ENCODE assay signal across 17 cellular contexts in the genomic region with DNA sequence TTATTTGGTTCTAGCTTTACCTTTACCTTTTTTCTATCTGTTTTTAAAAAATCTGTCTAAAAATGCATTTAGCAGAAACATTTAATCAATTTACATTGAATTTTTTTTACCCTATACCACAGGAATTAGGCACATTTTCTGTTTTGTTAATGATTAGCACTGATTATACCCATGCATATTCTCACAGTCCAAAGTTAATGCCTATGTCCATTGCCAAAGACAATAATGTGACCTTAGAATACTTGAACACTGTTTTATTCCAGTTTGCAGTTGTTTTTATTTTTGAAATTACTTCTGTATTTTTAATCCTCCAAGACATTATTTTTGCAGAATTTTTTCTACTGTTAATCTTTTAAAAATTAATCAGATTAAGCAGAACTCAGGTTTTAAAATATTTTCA. TPM values are rescaled to one million over a fixed set of nuclear protein-coding genes. Genes with fewer than 3 reads are reported as not detected.
A peak's percentile ranks its signal among the peaks of the same experiment; 100 is the strongest.
DNase-seq lines count a peak whose midpoint lies in the region; ATAC-seq, FAIRE-seq and TF ChIP-seq lines count a peak whose summit lies in the region.
"Had no signal": no experiment of that assay in that cellular context is flagged by ENCODE, and none has a peak within 500 bp of the region (broad histone marks: within the 10 kb centered on the region; RNA-seq: fewer than 3 reads in every experiment).

No MANE protein-coding gene starts in this region.

- H3K4me2 ChIP-seq in GM12878 (ENCODE audit: control insufficient read depth, insufficient read depth) (no peak overlapping the region), osteoblast (ENCODE audit: insufficient read depth, low read length) (no peak overlapping the region)
- H3K4me2 ChIP-seq: A549 had no signal

- intact Hi-C loops in GM12878 (cut with micrococcal nuclease; ENCODE audit: unreplicated experiment) = no loop called here

- RAD21 ChIA-PET in GM12878 (lab: Charles Lee; ENCODE audit: unreplicated experiment) = no interaction called here

- DNase-seq in GM12878 (ENCODE audit: low read depth, low spot score) = no peak
- peak; percentile 8 for DNase-seq in kidney glomerular epithelial cell (lab: John Stamatoyannopoulos, UW)
- DNase-seq in osteoblast (ENCODE audit: insufficient read length, low spot score, missing footprints) = peak; percentile 4
- DNase-seq in OCI-M2 (lab: John Stamatoyannopoulos, UW; ENCODE audit: unreplicated experiment) = no peak
- DNase-seq in activated naive CD4-positive, alpha-beta T cell treated with anti-CD3 and anti-CD28 coated beads, Interleukin-2, amount 50 U/mL, for 16 hours = no peak
- DNase-seq: BE2C; CD4-positive, alpha-beta memory T cell; DMS79; GOT3; H9 had no signal

- no peak for TF ChIP-seq EP300 in GM12878 (IDR thresholded peaks at IDR 0.05; ENCODE audit: borderline replicate concordance in 1 of 2, control insufficient read depth in 1 of 2, low read depth in 2 of 2, low read length in 2 of 2)

- H4K20me1 ChIP-seq in GM12878 (ENCODE audit: control insufficient read depth, insufficient read depth) (no peaks in the 10 kb centered on the region), osteoblast (ENCODE audit: insufficient read depth, low read length) (no peaks in the 10 kb centered on the region)

- no peak for ATAC-seq in GM12878
- no peak for ATAC-seq in HG03520 (IDR thresholded peaks at IDR 0.05; ENCODE audit: unreplicated experiment)
- no peak for ATAC-seq in GM19467 (IDR thresholded peaks at IDR 0.05; ENCODE audit: unreplicated experiment)
- ATAC-seq: A549 had no signal

- H3K27ac ChIP-seq in GM12878 (ENCODE audit: control insufficient read depth, insufficient read depth) (no peak overlapping the region), osteoblast (ENCODE audit: low read depth, low read length) (no peak overlapping the region)
- H3K27ac ChIP-seq: A549, C4-2B had no signal

- H3K36me3 ChIP-seq in GM12878 (ENCODE audit: control insufficient read depth in 2 of 2, insufficient read depth in 2 of 2, low read length in 1 of 2) = no peaks in the 10 kb centered on the region
- H3K36me3 ChIP-seq in osteoblast (ENCODE audit: insufficient read depth, low read length) = peaks cover 2% of the 10 kb centered on the region

- H3K9ac ChIP-seq in GM12878 (ENCODE audit: control insufficient read depth, insufficient read depth, low read length) = no peak overlapping the region

- FAIRE-seq in GM12878 (lab: Jason Lieb, UNC) = peak; percentile 7
- FAIRE-seq: A549, GM12891 had no signal

- TF ChIP-seq CTCF in GM12878 (IDR thresholded peaks at IDR 0.05 in 2 of 3, conservative IDR thresholded peaks at IDR 0.05 in 1 of 3; ENCODE audit: control insufficient read depth in 2 of 3, extremely low read depth in 1 of 3, insufficient read depth in 1 of 3, low read depth in 3 of 3, low read length in 3 of 3) (no peak), osteoblast (IDR thresholded peaks at IDR 0.05; ENCODE audit: extremely low read depth, low read depth, low read length) (no peak)

- H2AFZ ChIP-seq in GM12878 (ENCODE audit: control insufficient read depth, low read depth, low read length) (no peak overlapping the region), osteoblast (ENCODE audit: low read length) (no peak overlapping the region)

- H3K9me3 ChIP-seq in GM12878 (replicated peaks; ENCODE audit: control insufficient read depth, insufficient read depth, low read length) = no peaks in the 10 kb centered on the region
- no peaks in the 10 kb centered on the region for H3K9me3 ChIP-seq in osteoblast (ENCODE audit: low read depth, low read length)
- H3K9me3 ChIP-seq: A549, BE2C had no signal

- H3K27me3 ChIP-seq in GM12878 (replicated peaks in 1 of 2; ENCODE audit: control insufficient read depth in 2 of 2, insufficient read depth in 2 of 2, low read length in 1 of 2) (no peaks in the 10 kb centered on the region), osteoblast (ENCODE audit: insufficient read depth, low read length) (no peaks in the 10 kb centered on the region)
- H3K27me3 ChIP-seq: BE2C had no signal

- H3K4me3 ChIP-seq in GM12878 = no peak overlapping the region
- H3K4me3 ChIP-seq in osteoblast (ENCODE audit: insufficient read depth, low read length) = no peak overlapping the region
- H3K4me3 ChIP-seq: A549 had no signal

- POLR2A ChIA-PET in GM12878 (lab: Charles Lee) = no interaction called here

- TF ChIP-seq RAD21 in GM12878 (IDR thresholded peaks at IDR 0.05; ENCODE audit: insufficient read depth, low read depth, low read length) = no peak

- CTCF ChIA-PET in GM12878 (lab: Yijun Ruan, JAX) = no interaction called here

- no peak for TF ChIP-seq POLR2A in GM12878 (IDR thresholded peaks at IDR 0.05; ENCODE audit: low read depth, low read length)

- H3K4me1 ChIP-seq in GM12878 (ENCODE audit: control insufficient read depth, insufficient read depth, low read length) = no peaks in the 10 kb centered on the region
- no peaks in the 10 kb centered on the region for H3K4me1 ChIP-seq in osteoblast (ENCODE audit: insufficient read depth, low read length)
- H3K4me1 ChIP-seq: A549, BE2C had no signal

- SMC1A ChIA-PET in GM12878 (lab: Charles Lee; ENCODE audit: uncharacterized antibody, unreplicated experiment) = no interaction called here

- H3K79me2 ChIP-seq in GM12878 (ENCODE audit: control insufficient read depth, insufficient read depth, low read length) (no peaks in the 10 kb centered on the region), osteoblast (ENCODE audit: insufficient read depth, low read length) (no peaks in the 10 kb centered on the region)

- in situ Hi-C loops in GM12878 (cut with MboI) = no loop called here

- no TSS peak for BruUV-seq in GM12878 (replicated peaks; lab: Mats Ljungman, UMichigan)

TF ChIP-seq in GM12878, 131 proteins besides CTCF, POLR2A, EP300 and RAD21 (continues in another document):
- TF ChIP-seq BHLHE40 (IDR thresholded peaks at IDR 0.05; ENCODE audit: borderline replicate concordance in 1 of 2, low read depth in 2 of 2, low read length in 1 of 2) = no peak
- TF ChIP-seq ZNF207 (IDR thresholded peaks at IDR 0.05; ENCODE audit: borderline replicate concordance) = no peak
- TF ChIP-seq IKZF2 (IDR thresholded peaks at IDR 0.05) = no peak
- no peak for TF ChIP-seq NRF1 (conservative IDR thresholded peaks at IDR 0.05; ENCODE audit: low read depth, low read length)
- TF ChIP-seq SMC3 (IDR thresholded peaks at IDR 0.05; ENCODE audit: borderline replicate concordance, low read length) = no peak

RNA-seq across cellular contexts. Expression of a gene that starts 11.0 kb away (rescaled TPM):
- total RNA-seq in GM12878 (2013; cell fraction: nucleolus; rRNA removed) = 51.7 and 54.8 TPM in 2 replicates
- total RNA-seq in GM12878 (2014; rRNA removed) = 5.2 and 5.6 TPM in 2 replicates
- total RNA-seq in GM12878 (2014; rRNA removed; fragmentation: Illumina TruSeq; extraction: Trizol) = 6.5 and 7.5 TPM in 2 replicates
- 3.7 and 4.3 TPM in 2 replicates for total RNA-seq in GM12878 (2021)
- 8.9 TPM for polyA plus RNA-seq in GM12878 (2011; ENCODE audit: low read depth)
- 9.9 and 14.5 TPM in 2 replicates for polyA plus RNA-seq in GM12878 (2011; rRNA removed)
- polyA plus RNA-seq in GM12878 (2011; cell fraction: cytosol; rRNA removed) = 1.7 and 2.4 TPM in 2 replicates
- 27.0 and 30.3 TPM in 2 replicates for polyA plus RNA-seq in GM12878 (2011; cell fraction: nucleus; rRNA removed)
- 9.2 and 11.8 TPM in 2 replicates for polyA plus RNA-seq in GM12878 (2012)
- 5.3 TPM in 2 replicates for polyA plus RNA-seq in GM12878 (2014; fragmentation: Illumina TruSeq; extraction: Trizol)
- 1 to 10 TPM; 2.1 to 3.8 TPM for polyA plus RNA-seq in GM12878 (2014; fragmentation: Nextera tagmentation; extraction: Ambion mirVana)
- 6.2 and 8.9 TPM in 2 replicates for polyA plus RNA-seq in GM12878 (2014; rRNA removed)
- 1 to 10 TPM; 2.9 to 3.1 TPM for polyA plus RNA-seq in GM12878 (2016; fragmentation: Nextera tagmentation; extraction: Ambion mirVana)
- 6.1 and 8.6 TPM in 2 replicates for polyA minus RNA-seq in GM12878 (2011; rRNA and poly(A)+ RNA removed)
- 0.80 and 0.83 TPM in 2 replicates for polyA minus RNA-seq in GM12878 (2011; cell fraction: cytosol; rRNA and poly(A)+ RNA removed)
- 6.6 and 9.9 TPM in 2 replicates for polyA minus RNA-seq in GM12878 (2011; cell fraction: nucleus; rRNA and poly(A)+ RNA removed)
- total RNA-seq in osteoblast = 6.2 and 6.8 TPM in 2 replicates

RNA-seq across cellular contexts. Expression of a gene that starts 34.9 kb away (rescaled TPM):
- 201 and 239 TPM in 2 replicates for total RNA-seq in GM12878 (2013; cell fraction: nucleolus; rRNA removed)
- total RNA-seq in GM12878 (2014; rRNA removed) = 11.4 and 19.2 TPM in 2 replicates
- 27.5 and 27.6 TPM in 2 replicates for total RNA-seq in GM12878 (2014; rRNA removed; fragmentation: Illumina TruSeq; extraction: Trizol)
- 18.9 TPM in 2 replicates for total RNA-seq in GM12878 (2021)
- 18.4 TPM for polyA plus RNA-seq in GM12878 (2011; ENCODE audit: low read depth)
- 53.7 and 60.7 TPM in 2 replicates for polyA plus RNA-seq in GM12878 (2011; rRNA removed)
- 25.7 and 30.5 TPM in 2 replicates for polyA plus RNA-seq in GM12878 (2011; cell fraction: cytosol; rRNA removed)
- 137 and 151 TPM in 2 replicates for polyA plus RNA-seq in GM12878 (2011; cell fraction: nucleus; rRNA removed)
- 20.8 and 24.5 TPM in 2 replicates for polyA plus RNA-seq in GM12878 (2012)
- 36.5 and 54.5 TPM in 2 replicates for polyA plus RNA-seq in GM12878 (2014; fragmentation: Illumina TruSeq; extraction: Trizol)
- polyA plus RNA-seq in GM12878 (2014; fragmentation: Nextera tagmentation; extraction: Ambion mirVana) = 10 to 100 TPM; 19.1 to 21.8 TPM
- polyA plus RNA-seq in GM12878 (2014; rRNA removed) = 32.1 and 32.5 TPM in 2 replicates
- 10 to 100 TPM; 21.5 to 23.6 TPM for polyA plus RNA-seq in GM12878 (2016; fragmentation: Nextera tagmentation; extraction: Ambion mirVana)
- polyA minus RNA-seq in GM12878 (2011; rRNA and poly(A)+ RNA removed) = 37.2 and 46.1 TPM in 2 replicates
- polyA minus RNA-seq in GM12878 (2011; cell fraction: cytosol; rRNA and poly(A)+ RNA removed) = 11.5 and 12.9 TPM in 2 replicates
- polyA minus RNA-seq in GM12878 (2011; cell fraction: nucleus; rRNA and poly(A)+ RNA removed) = 63.1 and 75.3 TPM in 2 replicates
- total RNA-seq in osteoblast = 18.5 and 23.3 TPM in 2 replicates

RNA-seq across cellular contexts. Expression of a gene that starts 56.8 kb away (rescaled TPM):
- total RNA-seq in GM12878 (2013; cell fraction: nucleolus; rRNA removed) = not detected in 2 replicates
- total RNA-seq in GM12878 (2014; rRNA removed) = not detected in 2 replicates
- not detected in 2 replicates for total RNA-seq in GM12878 (2014; rRNA removed; fragmentation: Illumina TruSeq; extraction: Trizol)
- total RNA-seq in GM12878 (2021) = 0.35 TPM in 1 of 2 replicates, not detected in the other
- not detected for polyA plus RNA-seq in GM12878 (2011; ENCODE audit: low read depth)
- not detected in 2 replicates for polyA plus RNA-seq in GM12878 (2011; rRNA removed)
- polyA plus RNA-seq in GM12878 (2011; cell fraction: cytosol; rRNA removed) = not detected in 2 replicates
- polyA plus RNA-seq in GM12878 (2011; cell fraction: nucleus; rRNA removed) = not detected in 2 replicates
- not detected in 2 replicates for polyA plus RNA-seq in GM12878 (2012)
- not detected in 2 replicates for polyA plus RNA-seq in GM12878 (2014; fragmentation: Illumina TruSeq; extraction: Trizol)
- polyA plus RNA-seq in GM12878 (2014; fragmentation: Nextera tagmentation; extraction: Ambion mirVana) = not detected
- polyA plus RNA-seq in GM12878 (2014; rRNA removed) = not detected in 2 replicates
- not detected for polyA plus RNA-seq in GM12878 (2016; fragmentation: Nextera tagmentation; extraction: Ambion mirVana)
- polyA minus RNA-seq in GM12878 (2011; rRNA and poly(A)+ RNA removed) = not detected in 2 replicates
- polyA minus RNA-seq in GM12878 (2011; cell fraction: cytosol; rRNA and poly(A)+ RNA removed) = not detected in 2 replicates
- polyA minus RNA-seq in GM12878 (2011; cell fraction: nucleus; rRNA and poly(A)+ RNA removed) = not detected in 2 replicates
- total RNA-seq in osteoblast = not detected in 2 replicates
- total RNA-seq: CD4-positive, alpha-beta memory T cell; G401; H9 had no signal
- polyA plus RNA-seq: A549; AG04450; CD4-positive, alpha-beta memory T cell had no signal

Comparison
In these comparisons a context has a peak if more than half of its experiments do, and no peak if none do; other contexts are left out.
1. DNase-seq: peak in kidney glomerular epithelial cell (single experiment) and osteoblast (single experiment); none in GM12878 (single experiment), OCI-M2 (single experiment) and activated naive CD4-positive, alpha-beta T cell treated with anti-CD3 and anti-CD28 coated beads, Interleukin-2, amount 50 U/mL, for 16 hours (single experiment).